In genomic region chr5:31382051-31382878, GRCh38 we compare ENCODE assay signal across 13 cellular contexts.
DNase-seq lines count a peak whose midpoint lies in the region; ATAC-seq, FAIRE-seq and TF ChIP-seq lines count a peak whose summit lies in the region.
"Had no signal": no experiment of that assay in that cellular context is flagged by ENCODE, and none has a peak within 500 bp of the region (broad histone marks: within the 10 kb centered on the region; RNA-seq: fewer than 3 reads in every experiment).

No MANE protein-coding gene starts in this region.

- no peak for TF ChIP-seq EP300 in K562 (IDR thresholded peaks at IDR 0.05; ENCODE audit: low read length)

- ATAC-seq in GM21360 (IDR thresholded peaks at IDR 0.05; ENCODE audit: unreplicated experiment) (peak; percentile 84), HG03432 (IDR thresholded peaks at IDR 0.05; ENCODE audit: unreplicated experiment) (peak; percentile 82), K562 (no peak)
- ATAC-seq: left lobe of liver had no signal

- H3K9me1 ChIP-seq in K562 (ENCODE audit: control insufficient read depth, insufficient read depth, low read length) = no peaks in the 10 kb centered on the region

- FAIRE-seq in K562 (lab: Jason Lieb, UNC) = no peak
- FAIRE-seq: G401.6 had no signal

- POLR2A ChIA-PET in K562 (lab: Yijun Ruan, JAX) (no interaction called here), Caco-2 (lab: Charles Lee) (no interaction called here)
- POLR2A ChIA-PET in activated CD4-positive, alpha-beta memory T cell treated with anti-CD3 and anti-CD28 coated beads, Interleukin-2, amount 10 ng/mL, durations not matched to agents 7 days and 5 days (lab: Charles Lee) = no interaction called here

- H3K4me3 ChIP-seq in K562 (no peak overlapping the region), Caco-2 (ENCODE audit: low read depth, low read length) (no peak overlapping the region)

- in situ Hi-C loops in K562 (cut with MboI) = no loop called here

- WGBS in K562 (ENCODE audit: insufficient coverage, low coverage, missing lambda C conversion rate) = 22% methylated on average over 15 of the region's 15 CpGs

- no peaks in the 10 kb centered on the region for H4K20me1 ChIP-seq in K562 (replicated peaks; ENCODE audit: control insufficient read depth, insufficient read depth, low read length)

- H3K27me3 ChIP-seq in K562 (ENCODE audit: control insufficient read depth in 2 of 2, insufficient read depth in 2 of 2, low read length in 2 of 2) (peaks cover 13 to 39% of the 10 kb centered on the region in 2 experiments), Caco-2 (replicated peaks; ENCODE audit: control insufficient read depth, insufficient read depth, low read length) (no peaks in the 10 kb centered on the region)

- peaks cover 9% of the 10 kb centered on the region for H3K27me3 Mint-ChIP-seq in Caco-2 (ENCODE audit: insufficient read depth, unreplicated experiment)
- H3K27me3 Mint-ChIP-seq in activated CD4-positive, alpha-beta memory T cell treated with anti-CD3 and anti-CD28 coated beads, Interleukin-2, amount 10 ng/mL, durations not matched to agents 7 days and 5 days = peaks cover 6% of the 10 kb centered on the region

- no peak overlapping the region for H2AFZ ChIP-seq in K562 (ENCODE audit: low read depth, low read length)

- no peaks in the 10 kb centered on the region for H3K79me2 ChIP-seq in K562 (ENCODE audit: control insufficient read depth, insufficient read depth, low read length)

- no peaks in the 10 kb centered on the region for H3K36me3 Mint-ChIP-seq in Caco-2 (ENCODE audit: insufficient read depth, unreplicated experiment)
- H3K36me3 Mint-ChIP-seq in activated CD4-positive, alpha-beta memory T cell treated with anti-CD3 and anti-CD28 coated beads, Interleukin-2, amount 10 ng/mL, durations not matched to agents 7 days and 5 days (ENCODE audit: low read depth) = no peaks in the 10 kb centered on the region
- H3K36me3 Mint-ChIP-seq: activated naive CD8-positive, alpha-beta T cell treated with anti-CD3 and anti-CD28 coated beads, Interleukin-2, amount 10 ng/mL, durations not matched to agents 7 days and 5 days had no signal

- no peak for TF ChIP-seq RAD21 in K562 (CRISPR knock-in tag; conservative IDR thresholded peaks at IDR 0.05 in 1 of 2, IDR thresholded peaks at IDR 0.05 in 1 of 2)

- no peak overlapping the region for H3K27ac ChIP-seq in K562 (ENCODE audit: extremely low read depth, low read depth, low read length)

- no peak overlapping the region for H3K27ac Mint-ChIP-seq in Caco-2 (ENCODE audit: unreplicated experiment)
- no peak overlapping the region for H3K27ac Mint-ChIP-seq in activated CD4-positive, alpha-beta memory T cell treated with anti-CD3 and anti-CD28 coated beads, Interleukin-2, amount 10 ng/mL, durations not matched to agents 7 days and 5 days
- H3K27ac Mint-ChIP-seq: activated naive CD8-positive, alpha-beta T cell treated with anti-CD3 and anti-CD28 coated beads, Interleukin-2, amount 10 ng/mL, durations not matched to agents 7 days and 5 days; stimulated activated naive CD8-positive, alpha-beta T cell treated with anti-CD3 and anti-CD28 coated beads, Interleukin-15, Interleukin-2, amounts not matched to agents 100 ng/mL and 50 ng/mL, for 24 hours had no signal

- no peak overlapping the region for H3K9ac ChIP-seq in K562 (ENCODE audit: insufficient read depth in 1 of 2, low read depth in 2 of 2, low read length in 2 of 2)

- DNase-seq in GM10266 (ENCODE audit: extremely low spot score) (peak; percentile 40), K562 (ENCODE audit: extremely low read depth in 1 of 4, low spot score in 3 of 4) (no peak), Caco-2 (no peak), Ammon's horn (ENCODE audit: low spot score) (no peak), HuH-7 (ENCODE audit: low spot score) (no peak)
- DNase-seq in activated CD4-positive, alpha-beta memory T cell treated with anti-CD3 and anti-CD28 coated beads, Interleukin-2, amount 10 ng/mL, durations not matched to agents 7 days and 5 days = no peak
- DNase-seq: activated naive CD8-positive, alpha-beta T cell treated with anti-CD3 and anti-CD28 coated beads, Interleukin-2, amount 10 ng/mL, durations not matched to agents 7 days and 5 days; NCI-H1417 treated with DMSO at 0.1 percent for 48 hours had no signal

- H3K36me3 ChIP-seq in K562 (ENCODE audit: control insufficient read depth, insufficient read depth, low read length) = no peaks in the 10 kb centered on the region
- H3K36me3 ChIP-seq in Caco-2 (ENCODE audit: control insufficient read depth, insufficient read depth, low read length) = no peaks in the 10 kb centered on the region

- BruUV-seq in K562 (replicated peaks; lab: Mats Ljungman, UMichigan) (no TSS peak), Caco-2 (replicated peaks; lab: Mats Ljungman, UMichigan) (no TSS peak)

- peaks cover 0 to 17% of the 10 kb centered on the region in 2 experiments; a peak in 3 of 5 replicates for H3K4me1 ChIP-seq in K562 (replicated peaks in 1 of 2; ENCODE audit: control insufficient read depth in 2 of 2, insufficient read depth in 2 of 2, low read length in 2 of 2)
- H3K4me1 ChIP-seq in Caco-2 = no peaks in the 10 kb centered on the region

- no peaks in the 10 kb centered on the region for H3K9me3 Mint-ChIP-seq in Caco-2 (ENCODE audit: unreplicated experiment)
- peaks cover 3% of the 10 kb centered on the region for H3K9me3 Mint-ChIP-seq in activated CD4-positive, alpha-beta memory T cell treated with anti-CD3 and anti-CD28 coated beads, Interleukin-2, amount 10 ng/mL, durations not matched to agents 7 days and 5 days

- no peaks in the 10 kb centered on the region for H3K4me1 Mint-ChIP-seq in Caco-2 (ENCODE audit: low read depth, unreplicated experiment)
- H3K4me1 Mint-ChIP-seq in activated CD4-positive, alpha-beta memory T cell treated with anti-CD3 and anti-CD28 coated beads, Interleukin-2, amount 10 ng/mL, durations not matched to agents 7 days and 5 days = no peaks in the 10 kb centered on the region
- H3K4me1 Mint-ChIP-seq: activated naive CD8-positive, alpha-beta T cell treated with anti-CD3 and anti-CD28 coated beads, Interleukin-2, amount 10 ng/mL, durations not matched to agents 7 days and 5 days had no signal

- CTCF ChIA-PET in K562 (lab: Yijun Ruan, JAX; ENCODE audit: low intra/inter-chr PET ratio) = no interaction called here
- CTCF ChIA-PET in Caco-2 (lab: Charles Lee) = no interaction called here
- CTCF ChIA-PET in activated CD4-positive, alpha-beta memory T cell treated with anti-CD3 and anti-CD28 coated beads, Interleukin-2, amount 10 ng/mL, durations not matched to agents 7 days and 5 days (lab: Charles Lee) = no interaction called here

- no peak overlapping the region for H3K4me2 ChIP-seq in K562 (ENCODE audit: insufficient read depth, low read length)

- intact Hi-C loops in K562 (cut with micrococcal nuclease) (no loop called here), Caco-2 (cut with micrococcal nuclease; ENCODE audit: unreplicated experiment) (no loop called here)

- H3K9me3 ChIP-seq in K562 (replicated peaks; ENCODE audit: control insufficient read depth, insufficient read depth, low read depth, low read length) = no peaks in the 10 kb centered on the region
- no peaks in the 10 kb centered on the region for H3K9me3 ChIP-seq in Caco-2

- TF ChIP-seq POLR2A in K562 (conservative IDR thresholded peaks at IDR 0.05) = no peak

- TF ChIP-seq CTCF in GM10266 (IDR thresholded peaks at IDR 0.05; ENCODE audit: control insufficient read depth, insufficient read depth, low read depth, missing control alignments) (no peak), K562 (IDR thresholded peaks at IDR 0.05 in 2 of 3, conservative IDR thresholded peaks at IDR 0.05 in 1 of 3; ENCODE audit: insufficient read depth in 2 of 3, low read depth in 1 of 3, low read length in 3 of 3) (no peak), Caco-2 (IDR thresholded peaks at IDR 0.05; ENCODE audit: insufficient read depth in 1 of 2, low read depth in 1 of 2, low read length in 1 of 2, severe bottlenecking in 1 of 2, unreplicated experiment in 1 of 2) (no peak)

- no peak overlapping the region for H3K4me3 Mint-ChIP-seq in Caco-2 (ENCODE audit: unreplicated experiment)
- H3K4me3 Mint-ChIP-seq in activated CD4-positive, alpha-beta memory T cell treated with anti-CD3 and anti-CD28 coated beads, Interleukin-2, amount 10 ng/mL, durations not matched to agents 7 days and 5 days = no peak overlapping the region
- H3K4me3 Mint-ChIP-seq: activated naive CD8-positive, alpha-beta T cell treated with anti-CD3 and anti-CD28 coated beads, Interleukin-2, amount 10 ng/mL, durations not matched to agents 7 days and 5 days; stimulated activated naive CD8-positive, alpha-beta T cell treated with anti-CD3 and anti-CD28 coated beads, Interleukin-15, Interleukin-2, amounts not matched to agents 100 ng/mL and 50 ng/mL, for 24 hours had no signal

TF ChIP-seq in K562, 482 proteins besides CTCF, POLR2A, EP300 and RAD21:
- TF ChIP-seq ILF3 (IDR thresholded peaks at IDR 0.05; ENCODE audit: borderline replicate concordance) = no peak
- peak; percentile 56 for TF ChIP-seq CEBPG (CRISPR knock-in tag; IDR thresholded peaks at IDR 0.05)
- TF ChIP-seq CEBPG (tag; conservative IDR thresholded peaks at IDR 0.05 in 1 of 2, IDR thresholded peaks at IDR 0.05 in 1 of 2) = no peak
